In genomic region chr20:59194023-59194935, GRCh38 we compare ENCODE assay signal across 1 cellular context.
TF ChIP-seq lines count a peak whose summit lies in the region.

No MANE protein-coding gene starts in this region.

TF ChIP-seq in IMR-90, 13 proteins besides CTCF, POLR2A, EP300 and RAD21 (continued from another document):
- TF ChIP-seq CHD1 (IDR thresholded peaks at IDR 0.05; ENCODE audit: low read depth, low read length), result no peak
- no peak for TF ChIP-seq SMC3 (IDR thresholded peaks at IDR 0.05; ENCODE audit: low read depth, low read length)
- no peak for TF ChIP-seq CEBPB (IDR thresholded peaks at IDR 0.05; ENCODE audit: low read depth, low read length)
- TF ChIP-seq ELK1 (IDR thresholded peaks at IDR 0.05; ENCODE audit: borderline replicate concordance, low read depth, low read length), result no peak
